26 cellular contexts compared by ENCODE assay signal in genomic region chr19:48385461-48386087, GRCh38. TPM values are rescaled to one million over a fixed set of nuclear protein-coding genes. Genes with fewer than 3 reads are reported as not detected.
"Had no signal": no experiment of that assay in that cellular context is flagged by ENCODE, and none has a peak within 500 bp of the region (broad histone marks: within the 10 kb centered on the region; RNA-seq: fewer than 3 reads in every experiment).

No MANE protein-coding gene starts in this region.

- ATAC-seq: activated CD8-positive, alpha-beta T cell treated with anti-CD3 and anti-CD28 coated beads, Interleukin-2, amount 10 ng/mL, durations not matched to agents 7 days and 5 days; WTC11 had no signal

- DNase-seq: activated CD4-positive, alpha-beta T cell treated with anti-CD3 and anti-CD28 coated beads for 48 hours; activated CD4-positive, alpha-beta T cell treated with anti-CD3 and anti-CD28 coated beads, Interleukin-2, amount 50 U/mL, for 4 hours; activated CD4-positive, CD25-positive, alpha-beta regulatory T cell treated with anti-CD3 and anti-CD28 coated beads, Interleukin-2, amount 50 U/mL, for 72 hours; activated CD8-positive, alpha-beta memory T cell treated with anti-CD3 and anti-CD28 coated beads, Interleukin-2, amount 50 U/mL, for 48 hours; activated CD8-positive, alpha-beta T cell treated with anti-CD3 and anti-CD28 coated beads, Interleukin-2, amount 10 ng/mL, durations not matched to agents 7 days and 5 days; activated effector memory CD4-positive, alpha-beta T cell treated with Interleukin-2 at 50 U/mL for 16 hours; activated naive CD4-positive, alpha-beta T cell treated with Interleukin-2 at 50 U/mL for 16 hours; activated T-cell treated with anti-CD3 and anti-CD28 coated beads, Interleukin-2, amount 50 U/mL, for 1 hour; amygdala; brain microvascular endothelial cell; KG1; MV-4-11; NCI-H1092 treated with DMSO at 0.1 percent for 48 hours; NCI-H1417 treated with DMSO at 0.1 percent for 48 hours; NCI-H1694; NCI-H2029; NCI-H446; NCI-H524; PC-9; SHP77 treated with DMSO at 0.1 percent for 48 hours had no signal

- H3K4me3 ChIP-seq: cardiac muscle cell, PC-9 had no signal

- H3K4me3 Mint-ChIP-seq: activated CD8-positive, alpha-beta T cell treated with anti-CD3 and anti-CD28 coated beads, Interleukin-2, amount 10 ng/mL, durations not matched to agents 7 days and 5 days; activated naive CD8-positive, alpha-beta T cell; T-helper 1 cell treated with Interleukin-12 subunit alpha and Interleukin-12 subunit beta and Interleukin-4 antibody, amounts not matched to agents 30 μg/mL and 1 μg/mL, for 36 hours; WTC11 had no signal

- H3K27me3 ChIP-seq: brain microvascular endothelial cell, cardiac muscle cell had no signal

- H3K27me3 Mint-ChIP-seq: activated naive CD8-positive, alpha-beta T cell had no signal

- H2AFZ ChIP-seq: PC-9 had no signal

- H3K9me3 Mint-ChIP-seq: T-helper 1 cell treated with Interleukin-12 subunit alpha and Interleukin-12 subunit beta and Interleukin-4 antibody, amounts not matched to agents 30 μg/mL and 1 μg/mL, for 36 hours; WTC11 had no signal

- H3K27ac Mint-ChIP-seq: activated CD8-positive, alpha-beta T cell treated with anti-CD3 and anti-CD28 coated beads, Interleukin-2, amount 10 ng/mL, durations not matched to agents 7 days and 5 days; activated naive CD8-positive, alpha-beta T cell; T-helper 1 cell treated with Interleukin-12 subunit alpha and Interleukin-12 subunit beta and Interleukin-4 antibody, amounts not matched to agents 30 μg/mL and 1 μg/mL, for 36 hours; WTC11 had no signal

- H3K4me2 ChIP-seq: PC-9 had no signal

- H3K27ac ChIP-seq: brain microvascular endothelial cell, cardiac muscle cell, PC-9 had no signal

RNA-seq across cellular contexts. Expression of gene GRIN2D, which starts 7.9 kb away (rescaled TPM):
- total RNA-seq: SK-MEL-5 had no signal

RNA-seq across cellular contexts. Expression of gene SYNGR4, which starts 21.4 kb away (rescaled TPM):
- total RNA-seq: activated CD8-positive, alpha-beta T cell treated with anti-CD3 and anti-CD28 coated beads, Interleukin-2, amount 10 ng/mL, durations not matched to agents 7 days and 5 days; MCF 10A; SK-MEL-5; WTC11 had no signal
- polyA plus RNA-seq: cardiac muscle cell had no signal
